Comparison of ENCODE assay signal across 8 cellular contexts in genomic region chr14:23929822-23930294, GRCh38. TPM values are rescaled to one million over a fixed set of nuclear protein-coding genes. Genes with fewer than 3 reads are reported as not detected.
DNase-seq lines count a peak whose midpoint lies in the region; ATAC-seq and TF ChIP-seq lines count a peak whose summit lies in the region.

No MANE protein-coding gene starts in this region.

- DNase-seq in AG10803 (ENCODE audit: low read depth) (peak; percentile 58), NCI-H1092 treated with DMSO at 0.1 percent for 48 hours (lab: John Stamatoyannopoulos, UW) (peak; percentile 49), WERI-Rb-1 (peak; percentile 85), MCF 10A (ENCODE audit: unreplicated experiment) (peak; percentile 80), inferior parietal cortex (ENCODE audit: extremely low spot score) (peak; percentile 90)
- DNase-seq in stimulated activated CD4-positive, alpha-beta T cell treated with anti-CD3 and anti-CD28 coated beads, Interleukin-15, amount 100 ng/mL, for 24 hours, result peak; percentile 89

- no TSS peak for BruUV-seq in MCF 10A (replicated peaks; lab: Mats Ljungman, UMichigan)

- POLR2A ChIA-PET in MCF 10A (lab: Yijun Ruan, JAX), result interaction anchor here (0.7 kb wide), 1 partner anchor 316 kb away, joined by 3 read pairs; no protein-coding TSS in a partner anchor

- no peaks in the 10 kb centered on the region for H3K9me3 Mint-ChIP-seq in MCF 10A (ENCODE audit: unreplicated experiment)

- H3K36me3 Mint-ChIP-seq in MCF 10A (ENCODE audit: insufficient read depth, unreplicated experiment), result no peaks in the 10 kb centered on the region

- no peaks in the 10 kb centered on the region for H3K9me3 ChIP-seq in WERI-Rb-1 (ENCODE audit: severe bottlenecking)

- TF ChIP-seq CTCF in AG10803 (conservative IDR thresholded peaks at IDR 0.05; ENCODE audit: low read length) (peak; percentile 96), WERI-Rb-1 (IDR thresholded peaks at IDR 0.05; ENCODE audit: low read depth, low read length) (peak; percentile 95), MCF 10A (IDR thresholded peaks at IDR 0.05; ENCODE audit: unreplicated experiment) (peak; percentile 73)

- H3K4me3 ChIP-seq in AG10803 (ENCODE audit: low read length), result no peak overlapping the region
- no peak overlapping the region for H3K4me3 ChIP-seq in WERI-Rb-1 (ENCODE audit: low read depth, low read length)

- intact Hi-C loops in MCF 10A (cut with micrococcal nuclease), result loop anchor here (1.0 to 2.0 kb wide), 4 partner anchors 203 to 341 kb away; no protein-coding TSS in a partner anchor

- H3K27me3 ChIP-seq in WERI-Rb-1 (ENCODE audit: insufficient read depth, low read depth, severe bottlenecking), result no peaks in the 10 kb centered on the region

- H3K4me1 Mint-ChIP-seq in MCF 10A (ENCODE audit: insufficient read depth, unreplicated experiment), result no peaks in the 10 kb centered on the region

- H3K36me3 ChIP-seq in WERI-Rb-1, result no peaks in the 10 kb centered on the region

- no peak overlapping the region for H3K4me3 Mint-ChIP-seq in MCF 10A (ENCODE audit: unreplicated experiment)

- H3K27ac ChIP-seq in WERI-Rb-1, result no peak overlapping the region; the same call in 1 of the 2 replicates

- ATAC-seq in GM19035 (IDR thresholded peaks at IDR 0.05; ENCODE audit: unreplicated experiment) (peak; percentile 68), HG03045 (IDR thresholded peaks at IDR 0.05; ENCODE audit: unreplicated experiment) (no peak)

- H3K27me3 Mint-ChIP-seq in MCF 10A (ENCODE audit: insufficient read depth, unreplicated experiment), result no peaks in the 10 kb centered on the region

- no peak overlapping the region for H3K27ac Mint-ChIP-seq in MCF 10A (ENCODE audit: low read depth, unreplicated experiment)

- CTCF ChIA-PET in MCF 10A (lab: Yijun Ruan, JAX), result interaction anchor here (0.6 to 7.4 kb wide), 17 partner anchors 9 to 455 kb away, joined by 3 to 71 read pairs (median 5); partner anchors contain the start of gene DHRS4

RNA-seq across cellular contexts. Expression of gene DHRS4, which starts 23.7 kb away (rescaled TPM):
- 28.4 and 32.5 TPM in 2 replicates for total RNA-seq in MCF 10A (2022)

RNA-seq across cellular contexts. Expression of gene DHRS4L2, which starts 58.9 kb away (rescaled TPM):
- total RNA-seq in MCF 10A (2022), result 18.1 and 20.8 TPM in 2 replicates
